ENCODE assay signal across 8 cellular contexts in the genomic region with DNA sequence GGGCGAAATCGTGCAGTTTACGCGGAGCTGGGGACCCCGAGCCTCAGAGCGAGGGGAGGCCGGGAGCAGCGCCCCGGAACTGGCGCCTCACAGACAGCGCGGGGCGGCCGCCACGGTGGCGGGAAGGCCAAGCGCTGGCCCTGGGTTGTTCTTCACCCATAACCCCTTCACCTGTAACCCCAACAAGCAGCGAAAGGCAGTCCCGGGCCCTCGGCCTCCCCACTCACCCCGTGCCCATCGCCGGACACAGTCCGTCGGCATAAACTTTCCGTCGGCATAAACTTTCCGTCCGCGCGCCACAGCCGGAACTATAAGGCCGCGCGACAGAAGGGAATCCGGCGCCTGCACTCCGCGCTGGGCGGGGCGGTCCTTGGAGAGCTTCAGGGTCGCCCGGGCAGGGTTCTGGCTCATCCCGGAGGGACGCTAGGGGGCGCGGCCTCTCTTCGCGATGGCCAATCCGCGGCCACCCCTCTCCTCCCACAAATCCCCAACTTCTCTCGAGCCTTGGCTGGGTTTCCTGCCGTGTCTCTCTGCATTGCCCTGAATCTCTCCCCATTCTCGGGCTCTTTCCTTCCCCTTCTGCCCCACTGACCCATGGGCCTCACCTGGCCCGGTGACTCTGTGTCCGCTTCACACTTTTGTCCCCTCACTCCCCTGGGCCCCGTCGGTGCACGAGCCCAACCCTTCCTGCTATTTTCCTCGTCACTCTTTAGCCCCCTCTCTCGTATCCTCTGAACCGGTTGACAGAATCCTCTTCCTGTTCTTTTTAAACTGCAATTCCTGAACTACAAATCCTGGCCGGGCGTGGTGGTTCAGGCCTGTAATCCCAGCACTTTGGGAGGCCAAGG. TPM values are rescaled to one million over a fixed set of nuclear protein-coding genes. Genes with fewer than 3 reads are reported as not detected.
DNase-seq lines count a peak whose midpoint lies in the region; ATAC-seq and TF ChIP-seq lines count a peak whose summit lies in the region.

Gene INTS14 (minus strand): TSS at position 261 of the 848 bp plus-strand sequence. CDS start 3,751 bp downstream, outside the sequence.

- peak within 1 kb of the TSS; percentile 95 for H2AFZ ChIP-seq in parathyroid adenoma

- H3K27me3 ChIP-seq in parathyroid adenoma (ENCODE audit: control insufficient read depth, insufficient read depth, low read length), result no peaks in the 10 kb centered on the region
- no peaks in the 10 kb centered on the region for H3K27me3 ChIP-seq in tibial nerve

- ATAC-seq in HG02798 (IDR thresholded peaks at IDR 0.05; ENCODE audit: poor library complexity, unreplicated experiment), result peak; percentile 97
- ATAC-seq in activated naive CD8-positive, alpha-beta T cell treated with anti-CD3 and anti-CD28 coated beads, Interleukin-2, amount 50 U/mL, for 24 hours, result peak; percentile 100
- ATAC-seq in Right ventricle myocardium superior (ENCODE audit: poor library complexity), result peak; percentile 99

- H3K36me3 ChIP-seq in parathyroid adenoma (ENCODE audit: control insufficient read depth, insufficient read depth, low read length) (no peaks in the 10 kb centered on the region), tibial nerve (peaks cover 0 to 7% (median 0%) of the 10 kb centered on the region in 3 donors)

- H3K27ac ChIP-seq in parathyroid adenoma, result peak within 1 kb of the TSS; percentile 88
- peak within 1 kb of the TSS; percentile 81 to 95 (median 95) for H3K27ac ChIP-seq in tibial nerve

- peaks cover 45% of the 10 kb centered on the region for H3K4me1 Mint-ChIP-seq in activated naive CD8-positive, alpha-beta T cell treated with anti-CD3 and anti-CD28 coated beads, Interleukin-2, amount 50 U/mL, for 24 hours

- peak within 1 kb of the TSS; percentile 99 for H3K4me3 ChIP-seq in GM12875 (ENCODE audit: low read depth, low read length)
- peak within 1 kb of the TSS; percentile 75 for H3K4me3 ChIP-seq in parathyroid adenoma (ENCODE audit: low read depth, low read length)
- peak within 1 kb of the TSS; percentile 66 to 94 (median 79) for H3K4me3 ChIP-seq in tibial nerve

- H3K4me1 ChIP-seq in parathyroid adenoma, result peaks cover 6% of the 10 kb centered on the region
- peaks cover 0 to 45% (median 19%) of the 10 kb centered on the region in 4 donors for H3K4me1 ChIP-seq in tibial nerve

- H3K27me3 Mint-ChIP-seq in activated naive CD8-positive, alpha-beta T cell treated with anti-CD3 and anti-CD28 coated beads, Interleukin-2, amount 50 U/mL, for 24 hours, result no peaks in the 10 kb centered on the region

- H3K27ac Mint-ChIP-seq in activated naive CD8-positive, alpha-beta T cell treated with anti-CD3 and anti-CD28 coated beads, Interleukin-2, amount 50 U/mL, for 24 hours, result peak within 1 kb of the TSS; percentile 98

- peaks cover 3% of the 10 kb centered on the region for H3K79me2 ChIP-seq in parathyroid adenoma

- H3K9ac ChIP-seq in parathyroid adenoma, result peak within 1 kb of the TSS; percentile 87

- H3K9me3 Mint-ChIP-seq in activated naive CD8-positive, alpha-beta T cell treated with anti-CD3 and anti-CD28 coated beads, Interleukin-2, amount 50 U/mL, for 24 hours, result no peaks in the 10 kb centered on the region

- intact Hi-C loops in Right ventricle myocardium superior (cut with DNase I), result no loop called here

- H3K9me3 ChIP-seq in parathyroid adenoma (ENCODE audit: control insufficient read depth, low read length), result no peaks in the 10 kb centered on the region
- no peaks in the 10 kb centered on the region for H3K9me3 ChIP-seq in tibial nerve

- H3K4me2 ChIP-seq in parathyroid adenoma (ENCODE audit: low read length), result peak within 1 kb of the TSS; percentile 98

- peak within 1 kb of the TSS; percentile 97 for H3K4me3 Mint-ChIP-seq in activated naive CD8-positive, alpha-beta T cell treated with anti-CD3 and anti-CD28 coated beads, Interleukin-2, amount 50 U/mL, for 24 hours

- TF ChIP-seq CTCF in GM12875 (IDR thresholded peaks at IDR 0.05; ENCODE audit: borderline replicate concordance, insufficient read depth, low read depth, low read length), result peak; percentile 72
- TF ChIP-seq CTCF in parathyroid adenoma (IDR thresholded peaks at IDR 0.05), result peak; percentile 32
- peak; percentile 59 to 93 (median 65) for TF ChIP-seq CTCF in tibial nerve (IDR thresholded peaks at IDR 0.05)

- peak; percentile 4 to 52 for TF ChIP-seq POLR2A in tibial nerve (IDR thresholded peaks at IDR 0.05)

- 0 to 1% methylated on average over 42 to 46 of the region's 64 CpGs for WGBS in tibial nerve, 2 donors

- H3K36me3 Mint-ChIP-seq in activated naive CD8-positive, alpha-beta T cell treated with anti-CD3 and anti-CD28 coated beads, Interleukin-2, amount 50 U/mL, for 24 hours (ENCODE audit: low read depth), result no peaks in the 10 kb centered on the region

- DNase-seq in NCI-H1417 treated with DMSO at 0.1 percent for 48 hours (lab: John Stamatoyannopoulos, UW), result peak; percentile 92
- peak; percentile 96 for DNase-seq in SW480 (ENCODE audit: low spot score)
- peak; percentile 99 for DNase-seq in activated naive CD8-positive, alpha-beta T cell treated with anti-CD3 and anti-CD28 coated beads, Interleukin-2, amount 50 U/mL, for 24 hours
- peak; percentile 99 for DNase-seq in Right ventricle myocardium superior
- peak; percentile 96 for DNase-seq in tibial nerve (ENCODE audit: low spot score in 2 of 2)

- TF ChIP-seq EP300 in tibial nerve (IDR thresholded peaks at IDR 0.05), result peak; percentile 80 to 95

RNA-seq across cellular contexts. Expression of gene INTS14, which starts in this region (rescaled TPM):
- 9.8 TPM for total RNA-seq in Right ventricle myocardium superior
- 10 to 100 TPM; 30.6 to 38.4 (median 36.0) TPM for total RNA-seq in tibial nerve

Comparison
In these comparisons a context has a peak if more than half of its experiments do, and no peak if none do; other contexts are left out.
1. Peak in every context shown above with its lines: DNase-seq, ATAC-seq, H3K4me3 ChIP-seq and H3K27ac ChIP-seq.